In the genomic region with DNA sequence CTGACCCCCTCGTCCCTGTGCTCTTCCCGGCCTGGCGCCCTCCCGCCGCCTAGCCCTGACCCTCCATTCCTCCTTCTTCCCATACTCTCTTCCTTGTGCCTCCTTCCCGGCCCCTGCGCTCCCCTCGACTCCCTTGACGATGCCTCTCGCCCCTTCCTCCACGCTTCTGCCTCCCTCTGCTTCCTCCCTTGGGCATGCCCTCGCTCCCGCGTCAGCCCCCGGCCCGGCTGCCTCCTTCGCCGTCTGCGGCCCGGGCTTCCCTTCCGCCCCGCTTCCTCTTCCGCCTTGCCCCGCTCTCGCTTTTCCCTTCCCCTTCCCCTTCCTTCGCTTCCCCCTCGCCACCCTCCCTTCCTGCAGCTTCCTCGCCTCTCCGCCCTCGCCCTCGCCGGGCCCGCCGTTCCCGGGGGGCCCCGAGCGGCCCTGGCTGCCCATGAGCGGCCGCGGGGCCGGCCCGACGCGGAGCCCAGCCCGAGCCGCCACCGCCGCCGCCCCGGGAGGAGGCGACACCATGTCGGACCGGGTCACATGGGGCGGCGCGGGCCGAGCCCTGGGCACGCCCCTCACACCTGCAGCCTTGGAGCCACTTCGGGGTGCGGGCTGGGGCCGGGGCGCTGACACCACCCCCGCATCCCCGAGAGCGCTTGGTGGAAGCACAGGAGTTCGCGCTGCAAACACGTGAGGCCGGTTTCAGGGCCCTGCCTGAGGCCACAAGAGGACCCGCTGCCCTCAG, we compare ENCODE assay signal across 8 cellular contexts. TPM values are rescaled to one million over a fixed set of nuclear protein-coding genes. Genes with fewer than 3 reads are reported as not detected.
A peak's percentile ranks its signal among the peaks of the same experiment; 100 is the strongest.
DNase-seq lines count a peak whose midpoint lies in the region; ATAC-seq and TF ChIP-seq lines count a peak whose summit lies in the region.

A gene with protein sequence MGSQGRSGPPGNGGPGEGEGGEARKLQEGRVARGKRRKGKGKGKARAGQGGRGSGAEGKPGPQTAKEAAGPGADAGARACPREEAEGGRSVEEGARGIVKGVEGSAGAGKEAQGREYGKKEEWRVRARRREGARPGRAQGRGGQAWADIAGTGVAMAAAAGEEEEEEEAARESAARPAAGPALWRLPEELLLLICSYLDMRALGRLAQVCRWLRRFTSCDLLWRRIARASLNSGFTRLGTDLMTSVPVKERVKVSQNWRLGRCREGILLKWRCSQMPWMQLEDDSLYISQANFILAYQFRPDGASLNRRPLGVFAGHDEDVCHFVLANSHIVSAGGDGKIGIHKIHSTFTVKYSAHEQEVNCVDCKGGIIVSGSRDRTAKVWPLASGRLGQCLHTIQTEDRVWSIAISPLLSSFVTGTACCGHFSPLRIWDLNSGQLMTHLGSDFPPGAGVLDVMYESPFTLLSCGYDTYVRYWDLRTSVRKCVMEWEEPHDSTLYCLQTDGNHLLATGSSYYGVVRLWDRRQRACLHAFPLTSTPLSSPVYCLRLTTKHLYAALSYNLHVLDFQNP (minus strand): TSS at position 497 of the 730 bp plus-strand sequence. CDS start 65 bp downstream, at position 432.

- H3K9me3 Mint-ChIP-seq in activated CD8-positive, alpha-beta memory T cell treated with anti-CD3 and anti-CD28 coated beads, Interleukin-2, amount 10 ng/mL, durations not matched to agents 7 days and 5 days (ENCODE audit: low read depth): no peaks in the 10 kb centered on the region
- H3K9me3 Mint-ChIP-seq in mesothelial cell of epicardium: no peaks in the 10 kb centered on the region

- peak; percentile 43 for DNase-seq in NCI-H2227 (lab: John Stamatoyannopoulos, UW; ENCODE audit: unreplicated experiment)
- no peak for DNase-seq in NCI-H2227 treated with DMSO at 0.1 percent for 48 hours (lab: John Stamatoyannopoulos, UW)
- DNase-seq in NCI-H510A treated with DMSO at 0.1 percent for 48 hours (lab: John Stamatoyannopoulos, UW): peak; percentile 22
- DNase-seq in activated CD8-positive, alpha-beta memory T cell treated with anti-CD3 and anti-CD28 coated beads, Interleukin-2, amount 10 ng/mL, durations not matched to agents 7 days and 5 days: peak; percentile 78
- peak; percentile 40 to 66 for DNase-seq in mesothelial cell of epicardium (ENCODE audit: low spot score in 2 of 2, unreplicated experiment in 2 of 2)
- DNase-seq in stimulated activated CD8-positive, alpha-beta memory T cell treated with anti-CD3 and anti-CD28 coated beads, Interleukin-15, amount 100 ng/mL, for 48 hours (ENCODE audit: low read depth in 2 of 2): peak; percentile 65

- ATAC-seq in HG02852 (IDR thresholded peaks at IDR 0.05; ENCODE audit: unreplicated experiment): peak; percentile 71
- peak; percentile 81 for ATAC-seq in activated CD8-positive, alpha-beta memory T cell treated with anti-CD3 and anti-CD28 coated beads, Interleukin-2, amount 10 ng/mL, durations not matched to agents 7 days and 5 days

- peak within 1 kb of the TSS; percentile 96 for H3K4me3 Mint-ChIP-seq in activated CD8-positive, alpha-beta memory T cell treated with anti-CD3 and anti-CD28 coated beads, Interleukin-2, amount 10 ng/mL, durations not matched to agents 7 days and 5 days
- peak within 1 kb of the TSS; percentile 90 for H3K4me3 Mint-ChIP-seq in mesothelial cell of epicardium

- H3K36me3 Mint-ChIP-seq in activated CD8-positive, alpha-beta memory T cell treated with anti-CD3 and anti-CD28 coated beads, Interleukin-2, amount 10 ng/mL, durations not matched to agents 7 days and 5 days: peaks cover 7% of the 10 kb centered on the region
- H3K36me3 Mint-ChIP-seq in mesothelial cell of epicardium: no peaks in the 10 kb centered on the region

- H3K27ac Mint-ChIP-seq in activated CD8-positive, alpha-beta memory T cell treated with anti-CD3 and anti-CD28 coated beads, Interleukin-2, amount 10 ng/mL, durations not matched to agents 7 days and 5 days: peak within 1 kb of the TSS; percentile 97
- peak within 1 kb of the TSS; percentile 99 for H3K27ac Mint-ChIP-seq in mesothelial cell of epicardium

- CTCF ChIA-PET in activated CD8-positive, alpha-beta memory T cell treated with anti-CD3 and anti-CD28 coated beads, Interleukin-2, amount 10 ng/mL, durations not matched to agents 7 days and 5 days (lab: Charles Lee): interaction anchor here (0.7 to 1.7 kb wide), 4 partner anchors 10 to 146 kb away, joined by 3 read pairs; no protein-coding TSS in a partner anchor

- no peaks in the 10 kb centered on the region for H3K27me3 Mint-ChIP-seq in activated CD8-positive, alpha-beta memory T cell treated with anti-CD3 and anti-CD28 coated beads, Interleukin-2, amount 10 ng/mL, durations not matched to agents 7 days and 5 days
- no peaks in the 10 kb centered on the region for H3K27me3 Mint-ChIP-seq in mesothelial cell of epicardium (ENCODE audit: low read depth)

- H3K4me1 Mint-ChIP-seq in activated CD8-positive, alpha-beta memory T cell treated with anti-CD3 and anti-CD28 coated beads, Interleukin-2, amount 10 ng/mL, durations not matched to agents 7 days and 5 days: peaks cover 32% of the 10 kb centered on the region
- H3K4me1 Mint-ChIP-seq in mesothelial cell of epicardium: peaks cover 37% of the 10 kb centered on the region

- TF ChIP-seq CTCF in mesothelial cell of epicardium (IDR thresholded peaks at IDR 0.05; ENCODE audit: unreplicated experiment): no peak

- in situ Hi-C loops in endometrial microvascular endothelial cells (cut with HindIII; ENCODE audit: inconsistent ontology term, low pct_unique_long_range_greater_than_20kb, low sequenced_read_pairs): no loop called here

RNA-seq across cellular contexts. Expression of the gene that starts here (rescaled TPM):
- 10 to 100 TPM; 36.7 to 46.2 TPM for total RNA-seq in activated CD8-positive, alpha-beta memory T cell treated with anti-CD3 and anti-CD28 coated beads, Interleukin-2, amount 10 ng/mL, durations not matched to agents 7 days and 5 days
- total RNA-seq in endometrial microvascular endothelial cells (ENCODE audit: inconsistent ontology term): 13.9 TPM
- 63.2 to 65.9 TPM (median 65.6 TPM) in 3 replicates for total RNA-seq in mesothelial cell of epicardium
